Comparison of ENCODE assay signal across 13 cellular contexts in genomic region chr14:100906420-100906819, GRCh38. TPM values are rescaled to one million over a fixed set of nuclear protein-coding genes. Genes with fewer than 3 reads are reported as not detected.
A peak's percentile ranks its signal among the peaks of the same experiment; 100 is the strongest.
DNase-seq lines count a peak whose midpoint lies in the region; ATAC-seq, FAIRE-seq and TF ChIP-seq lines count a peak whose summit lies in the region.
"Had no signal": no experiment of that assay in that cellular context is flagged by ENCODE, and none has a peak within 500 bp of the region (broad histone marks: within the 10 kb centered on the region; RNA-seq: fewer than 3 reads in every experiment).

No MANE protein-coding gene starts in this region.

- in situ Hi-C loops in GM13976 (cut with MboI; ENCODE audit: low sequenced_read_pairs, unreplicated experiment) (no loop called here), SK-MEL-5 (cut with HindIII; ENCODE audit: low pct_unique_long_range_greater_than_20kb, low sequenced_read_pairs) (no loop called here)

- DNase-seq in GM13976 (ENCODE audit: low spot score), result peak; percentile 31
- DNase-seq in SK-MEL-5 (ENCODE audit: low read depth, low spot score), result peak; percentile 32
- DNase-seq in iPS-NIHi7 (ENCODE audit: extremely low spot score), result peak; percentile 79
- DNase-seq in GM12892 (ENCODE audit: insufficient read length), result no peak
- no peak for DNase-seq in NCI-H2227 treated with DMSO at 0.1 percent for 48 hours (lab: John Stamatoyannopoulos, UW)
- no peak for DNase-seq in SKM-1 (lab: John Stamatoyannopoulos, UW; ENCODE audit: unreplicated experiment)
- DNase-seq: activated CD8-positive, alpha-beta memory T cell treated with anti-CD3 and anti-CD28 coated beads, Interleukin-2, amount 50 U/mL, for 48 hours; hippocampal formation; MG63; NK-92 treated with Interleukin-12 subunit alpha and Interleukin-12 subunit beta, amount 100 ng/mL, for 24 hours had no signal

- ATAC-seq in GM18498 (IDR thresholded peaks at IDR 0.05; ENCODE audit: unreplicated experiment), result no peak

- TF ChIP-seq CTCF in C4-2B (conservative IDR thresholded peaks at IDR 0.05) (peak; percentile 37), GM13976 (IDR thresholded peaks at IDR 0.05; ENCODE audit: borderline replicate concordance, control extremely low read depth, extremely low read depth, insufficient read depth, missing control alignments) (no peak)

- no peak overlapping the region for H3K27ac ChIP-seq in C4-2B

- no peak for TF ChIP-seq POLR2A in GM12892 (IDR thresholded peaks at IDR 0.05; ENCODE audit: low read depth, low read length)

- no peak for FAIRE-seq in GM12892 (lab: Jason Lieb, UNC)

RNA-seq across cellular contexts. Expression of gene RTL1, which starts 2.9 kb away (rescaled TPM):
- not detected in 2 replicates for total RNA-seq in SK-MEL-5 (2014; rRNA removed; shearing (Covaris generic))
- 0.01 and 0.02 TPM in 2 replicates for polyA plus RNA-seq in SK-MEL-5 (2015; cell fraction: cytosol; rRNA removed)
- not detected in 2 replicates for polyA plus RNA-seq in SK-MEL-5 (2015; cell fraction: nucleus; rRNA removed)
- polyA plus RNA-seq in GM12892 (2012; ENCODE audit: missing spikeins), result not detected
- total RNA-seq: T-helper 2 cell treated with Interferon-gamma antibody and Interleukin-4, amounts not matched to agents 100 ng/mL and 5 ng/mL, for 36 hours had no signal

Comparison
In these comparisons a context has a peak if more than half of its experiments do, and no peak if none do; other contexts are left out.
1. DNase-seq: peak in GM13976 (single experiment), SK-MEL-5 (single experiment) and iPS-NIHi7 (single experiment); none in GM12892 (single experiment), NCI-H2227 treated with DMSO at 0.1 percent for 48 hours (single experiment) and SKM-1 (single experiment).